Comparison of ENCODE assay signal across 9 cellular contexts in genomic region chr17:64217249-64217652, GRCh38. TPM values are rescaled to one million over a fixed set of nuclear protein-coding genes. Genes with fewer than 3 reads are reported as not detected.
DNase-seq lines count a peak whose midpoint lies in the region; ATAC-seq and TF ChIP-seq lines count a peak whose summit lies in the region.
"Had no signal": no experiment of that assay in that cellular context is flagged by ENCODE, and none has a peak within 500 bp of the region (broad histone marks: within the 10 kb centered on the region; RNA-seq: fewer than 3 reads in every experiment).

No MANE protein-coding gene starts in this region.

- ATAC-seq in left lobe of liver, result peak; percentile 26
- peak; percentile 6 for ATAC-seq in stimulated activated memory B cell treated with anti-CD40 and anti-IgM and Interleukin-4, amounts not matched to agents 10 μg/mL and 1 μg/mL and 100 μg/mL, for 72 hours

- H3K36me3 Mint-ChIP-seq in stimulated activated memory B cell treated with anti-CD40 and anti-IgM and Interleukin-4, amounts not matched to agents 10 μg/mL and 1 μg/mL and 100 μg/mL, for 72 hours, result peaks cover 24% of the 10 kb centered on the region

- H3K9me3 ChIP-seq in HEK293 (ENCODE audit: control insufficient read depth, insufficient read depth, low read depth, low read length) (no peaks in the 10 kb centered on the region), ascending aorta (no peaks in the 10 kb centered on the region)
- no peaks in the 10 kb centered on the region for H3K9me3 ChIP-seq in effector memory CD4-positive, alpha-beta T cell (ENCODE audit: control insufficient read depth, low read length)

- POLR2A ChIA-PET in HEK293 (lab: Yijun Ruan, JAX), result interaction anchor here (0.6 to 1.4 kb wide), 2 partner anchors 71 to 85 kb away, joined by 5 to 9 read pairs; no protein-coding TSS in a partner anchor

- DNase-seq in ascending aorta (ENCODE audit: low spot score in 2 of 2) (no peak), left lobe of liver (ENCODE audit: low spot score) (no peak), amniotic stem cell (lab: John Stamatoyannopoulos, UW) (no peak), NCI-H1105 treated with DMSO at 0.1 percent for 48 hours (lab: John Stamatoyannopoulos, UW) (no peak)
- DNase-seq in effector CD8-positive, alpha-beta T cell (lab: John Stamatoyannopoulos, UW), result no peak
- no peak for DNase-seq in effector memory CD4-positive, alpha-beta T cell

- intact Hi-C loops in ascending aorta (cut with DNase I), result no loop called here

- peaks cover 0 to 13% of the 10 kb centered on the region in 2 experiments; a peak in 1 of 3 replicates for H3K36me3 ChIP-seq in HEK293 (ENCODE audit: control insufficient read depth in 2 of 2, insufficient read depth in 1 of 2, low read length in 2 of 2)
- peaks cover 15 to 18% of the 10 kb centered on the region in 2 donors for H3K36me3 ChIP-seq in ascending aorta
- H3K36me3 ChIP-seq in effector memory CD4-positive, alpha-beta T cell (ENCODE audit: control insufficient read depth, insufficient read depth, low read length), result peaks cover 17% of the 10 kb centered on the region

- peak overlapping the region; percentile 89 for H3K27ac Mint-ChIP-seq in stimulated activated memory B cell treated with anti-CD40 and anti-IgM and Interleukin-4, amounts not matched to agents 10 μg/mL and 1 μg/mL and 100 μg/mL, for 72 hours
- H3K27ac Mint-ChIP-seq: activated CD8-positive, alpha-beta T cell treated with anti-CD3 and anti-CD28 coated beads for 36 hours had no signal

- H3K9me3 Mint-ChIP-seq in stimulated activated memory B cell treated with anti-CD40 and anti-IgM and Interleukin-4, amounts not matched to agents 10 μg/mL and 1 μg/mL and 100 μg/mL, for 72 hours, result peaks cover 3% of the 10 kb centered on the region
- H3K9me3 Mint-ChIP-seq: activated CD8-positive, alpha-beta T cell treated with anti-CD3 and anti-CD28 coated beads for 36 hours had no signal

- H3K4me3 ChIP-seq in HEK293 (ENCODE audit: low read depth, low read length), result no peak overlapping the region
- no peak overlapping the region for H3K4me3 ChIP-seq in ascending aorta
- no peak overlapping the region for H3K4me3 ChIP-seq in effector memory CD4-positive, alpha-beta T cell (ENCODE audit: insufficient read depth, low read depth, low read length, poor library complexity, severe bottlenecking)

- H3K27me3 ChIP-seq in ascending aorta, result no peaks in the 10 kb centered on the region
- H3K27me3 ChIP-seq in effector memory CD4-positive, alpha-beta T cell (replicated peaks; ENCODE audit: control insufficient read depth, insufficient read depth, low read length, poor library complexity, severe bottlenecking), result no peaks in the 10 kb centered on the region

- no peak for TF ChIP-seq CTCF in HEK293 (tag by site-specific recombination; IDR thresholded peaks at IDR 0.05)
- TF ChIP-seq CTCF in ascending aorta (IDR thresholded peaks at IDR 0.05), result no peak

- no peaks in the 10 kb centered on the region for H3K27me3 Mint-ChIP-seq in stimulated activated memory B cell treated with anti-CD40 and anti-IgM and Interleukin-4, amounts not matched to agents 10 μg/mL and 1 μg/mL and 100 μg/mL, for 72 hours
- H3K27me3 Mint-ChIP-seq: activated CD8-positive, alpha-beta T cell treated with anti-CD3 and anti-CD28 coated beads for 36 hours had no signal

- H3K27ac ChIP-seq in HEK293 (ENCODE audit: extremely low read depth, low read depth, low read length) (peak overlapping the region; percentile 79; the same call in 1 of the 2 replicates), ascending aorta (peak overlapping the region; percentile 76 to 85)
- H3K27ac ChIP-seq in effector memory CD4-positive, alpha-beta T cell (ENCODE audit: insufficient read depth, low read length, poor library complexity, severe bottlenecking), result no peak overlapping the region

- H3K4me3 Mint-ChIP-seq in stimulated activated memory B cell treated with anti-CD40 and anti-IgM and Interleukin-4, amounts not matched to agents 10 μg/mL and 1 μg/mL and 100 μg/mL, for 72 hours, result peak overlapping the region; percentile 52
- H3K4me3 Mint-ChIP-seq: activated CD8-positive, alpha-beta T cell treated with anti-CD3 and anti-CD28 coated beads for 36 hours had no signal

- CTCF ChIA-PET in HEK293 (lab: Yijun Ruan, JAX), result interaction anchor here (0.6 to 2.0 kb wide), 4 partner anchors 8 to 313 kb away, joined by 3 to 7 read pairs (median 3); no protein-coding TSS in a partner anchor

- peaks cover 28% of the 10 kb centered on the region for H3K4me1 ChIP-seq in HEK293 (ENCODE audit: control insufficient read depth, insufficient read depth, low read length)
- H3K4me1 ChIP-seq in ascending aorta, result peaks cover 11 to 39% of the 10 kb centered on the region in 2 donors
- no peaks in the 10 kb centered on the region for H3K4me1 ChIP-seq in effector memory CD4-positive, alpha-beta T cell (ENCODE audit: control insufficient read depth, insufficient read depth, low read length, poor library complexity, severe bottlenecking)

- H3K4me1 Mint-ChIP-seq in stimulated activated memory B cell treated with anti-CD40 and anti-IgM and Interleukin-4, amounts not matched to agents 10 μg/mL and 1 μg/mL and 100 μg/mL, for 72 hours, result peaks cover 53% of the 10 kb centered on the region

TF ChIP-seq in HEK293, 187 proteins besides CTCF, POLR2A, EP300 and RAD21:
- TF ChIP-seq ZNF2 (tag by site-specific recombination; IDR thresholded peaks at IDR 0.05), result no peak
- no peak for TF ChIP-seq ZNF514 (tag by site-specific recombination; IDR thresholded peaks at IDR 0.05)
- no peak for TF ChIP-seq ZNF704 (tag by site-specific recombination; IDR thresholded peaks at IDR 0.05)
- TF ChIP-seq GLI4 (tag by site-specific recombination; IDR thresholded peaks at IDR 0.05), result no peak
- no peak for TF ChIP-seq GLI2 (tag by site-specific recombination; IDR thresholded peaks at IDR 0.05; ENCODE audit: borderline replicate concordance, low read depth)
- no peak for TF ChIP-seq GFI1B (tag by site-specific recombination; IDR thresholded peaks at IDR 0.05)
- TF ChIP-seq ZNF785 (tag by site-specific recombination; IDR thresholded peaks at IDR 0.05), result no peak
- no peak for TF ChIP-seq SCRT1 (tag by site-specific recombination; IDR thresholded peaks at IDR 0.05; ENCODE audit: borderline replicate concordance)
- TF ChIP-seq SP7 (tag by site-specific recombination; IDR thresholded peaks at IDR 0.05), result no peak
- no peak for TF ChIP-seq REPIN1 (tag by site-specific recombination; IDR thresholded peaks at IDR 0.05; ENCODE audit: low read depth)
- TF ChIP-seq, protein P1, sequence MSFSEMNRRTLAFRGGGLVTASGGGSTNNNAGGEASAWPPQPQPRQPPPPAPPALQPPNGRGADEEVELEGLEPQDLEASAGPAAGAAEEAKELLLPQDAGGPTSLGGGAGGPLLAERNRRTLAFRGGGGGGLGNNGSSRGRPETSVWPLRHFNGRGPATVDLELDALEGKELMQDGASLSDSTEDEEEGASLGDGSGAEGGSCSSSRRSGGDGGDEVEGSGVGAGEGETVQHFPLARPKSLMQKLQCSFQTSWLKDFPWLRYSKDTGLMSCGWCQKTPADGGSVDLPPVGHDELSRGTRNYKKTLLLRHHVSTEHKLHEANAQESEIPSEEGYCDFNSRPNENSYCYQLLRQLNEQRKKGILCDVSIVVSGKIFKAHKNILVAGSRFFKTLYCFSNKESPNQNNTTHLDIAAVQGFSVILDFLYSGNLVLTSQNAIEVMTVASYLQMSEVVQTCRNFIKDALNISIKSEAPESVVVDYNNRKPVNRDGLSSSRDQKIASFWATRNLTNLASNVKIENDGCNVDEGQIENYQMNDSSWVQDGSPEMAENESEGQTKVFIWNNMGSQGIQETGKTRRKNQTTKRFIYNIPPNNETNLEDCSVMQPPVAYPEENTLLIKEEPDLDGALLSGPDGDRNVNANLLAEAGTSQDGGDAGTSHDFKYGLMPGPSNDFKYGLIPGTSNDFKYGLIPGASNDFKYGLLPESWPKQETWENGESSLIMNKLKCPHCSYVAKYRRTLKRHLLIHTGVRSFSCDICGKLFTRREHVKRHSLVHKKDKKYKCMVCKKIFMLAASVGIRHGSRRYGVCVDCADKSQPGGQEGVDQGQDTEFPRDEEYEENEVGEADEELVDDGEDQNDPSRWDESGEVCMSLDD (tag by site-specific recombination; IDR thresholded peaks at IDR 0.05), result no peak
- TF ChIP-seq ZNF701 (tag by site-specific recombination; IDR thresholded peaks at IDR 0.05), result no peak
- no peak for TF ChIP-seq ZNF184 (tag by site-specific recombination; IDR thresholded peaks at IDR 0.05)
- TF ChIP-seq ZBTB17 (tag by site-specific recombination; IDR thresholded peaks at IDR 0.05), result no peak
- no peak for TF ChIP-seq ZBTB44 (tag by site-specific recombination; IDR thresholded peaks at IDR 0.05)
- TF ChIP-seq SP3 (tag by site-specific recombination; IDR thresholded peaks at IDR 0.05), result no peak
- no peak for TF ChIP-seq ZNF169 (tag by site-specific recombination; IDR thresholded peaks at IDR 0.05)
- no peak for TF ChIP-seq YY2 (tag by site-specific recombination; IDR thresholded peaks at IDR 0.05)
- no peak for TF ChIP-seq ZNF664 (tag by site-specific recombination; IDR thresholded peaks at IDR 0.05)

RNA-seq across cellular contexts. Expression of gene TEX2, which starts 45.8 kb away (rescaled TPM):
- total RNA-seq in ascending aorta, result 94.6 TPM
- total RNA-seq in left lobe of liver, result 35.1 TPM
